1 cellular context compared by ENCODE assay signal in the genomic region with DNA sequence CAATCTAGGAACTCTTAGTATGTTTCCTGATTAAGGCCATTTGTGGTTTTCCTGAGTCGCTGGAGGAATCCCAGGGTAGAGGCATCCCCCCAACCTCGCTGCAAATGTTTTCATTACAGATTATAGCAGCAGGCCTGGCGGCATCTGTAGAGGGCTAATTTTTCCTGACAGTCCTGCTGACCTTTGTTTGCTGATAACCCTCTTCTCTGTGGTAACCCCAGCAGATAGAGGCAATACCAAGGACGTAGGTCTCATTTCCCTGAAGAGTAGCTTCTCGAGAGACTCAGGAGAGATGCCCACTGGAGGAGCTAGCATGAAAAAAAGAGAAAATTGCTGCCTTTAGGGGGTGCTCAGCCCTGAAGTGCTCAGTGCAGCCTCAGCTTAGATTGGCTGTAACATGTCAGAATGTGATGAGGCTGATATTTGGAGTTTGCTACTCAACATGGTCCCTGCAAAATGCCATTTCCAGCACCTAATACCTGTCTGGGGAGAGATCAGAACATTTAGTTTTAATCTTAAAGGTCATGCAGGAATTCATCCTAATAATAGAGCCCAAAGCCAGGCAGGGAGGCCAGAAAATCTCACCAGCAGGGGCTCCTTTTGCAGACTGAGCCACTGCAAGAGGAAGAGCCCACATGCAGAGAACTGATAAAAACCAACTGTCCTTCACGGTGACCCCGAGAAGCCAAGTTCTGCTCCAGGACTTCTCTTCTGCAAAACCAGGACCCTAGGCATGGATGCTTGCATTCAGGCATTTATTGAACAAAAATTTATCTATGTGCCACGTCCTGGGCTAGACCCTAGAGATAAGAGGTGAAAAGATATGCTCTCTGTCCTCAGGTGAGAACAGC.
TF ChIP-seq lines count a peak whose summit lies in the region.

No MANE protein-coding gene starts in this region.

TF ChIP-seq in K562, 482 proteins besides CTCF, POLR2A, EP300 and RAD21 (continued from another document and continues in another):
- TF ChIP-seq, protein P1, sequence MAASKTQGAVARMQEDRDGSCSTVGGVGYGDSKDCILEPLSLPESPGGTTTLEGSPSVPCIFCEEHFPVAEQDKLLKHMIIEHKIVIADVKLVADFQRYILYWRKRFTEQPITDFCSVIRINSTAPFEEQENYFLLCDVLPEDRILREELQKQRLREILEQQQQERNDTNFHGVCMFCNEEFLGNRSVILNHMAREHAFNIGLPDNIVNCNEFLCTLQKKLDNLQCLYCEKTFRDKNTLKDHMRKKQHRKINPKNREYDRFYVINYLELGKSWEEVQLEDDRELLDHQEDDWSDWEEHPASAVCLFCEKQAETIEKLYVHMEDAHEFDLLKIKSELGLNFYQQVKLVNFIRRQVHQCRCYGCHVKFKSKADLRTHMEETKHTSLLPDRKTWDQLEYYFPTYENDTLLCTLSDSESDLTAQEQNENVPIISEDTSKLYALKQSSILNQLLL (CRISPR knock-in tag; IDR thresholded peaks at IDR 0.05; ENCODE audit: borderline replicate concordance) = no peak
- TF ChIP-seq SPI1 (IDR thresholded peaks at IDR 0.05; ENCODE audit: borderline replicate concordance, low read depth, low read length) (peak; percentile 81), ZKSCAN3 (CRISPR knock-in tag; IDR thresholded peaks at IDR 0.05) (no peak), ZNF124 (CRISPR knock-in tag; IDR thresholded peaks at IDR 0.05) (no peak), BACH1 (tag; IDR thresholded peaks at IDR 0.05) (no peak), BCL6 (CRISPR knock-in tag; IDR thresholded peaks at IDR 0.05) (no peak), HMG20A (CRISPR knock-in tag; conservative IDR thresholded peaks at IDR 0.05) (no peak), PCBP2 (IDR thresholded peaks at IDR 0.05; ENCODE audit: low read depth, low read length, poor library complexity, severe bottlenecking) (no peak), TARDBP (IDR thresholded peaks at IDR 0.05) (no peak), ZNF263 (CRISPR knock-in tag; IDR thresholded peaks at IDR 0.05; ENCODE audit: borderline replicate concordance) (no peak), FOXA1 (IDR thresholded peaks at IDR 0.05; ENCODE audit: borderline replicate concordance) (no peak), NR2C2 (CRISPR knock-in tag; IDR thresholded peaks at IDR 0.05) (no peak), NR2C2 (tag; IDR thresholded peaks at IDR 0.05) (peak; percentile 54; the same call in 1 of the 2 replicates), ZNF408 (CRISPR knock-in tag; IDR thresholded peaks at IDR 0.05; ENCODE audit: low read depth) (no peak), MAZ (CRISPR knock-in tag; conservative IDR thresholded peaks at IDR 0.05 in 1 of 2, IDR thresholded peaks at IDR 0.05 in 1 of 2) (peak in 1 of 2 experiments; percentile 20; a peak in 1 of 4 replicates), ZNF3 (CRISPR knock-in tag; IDR thresholded peaks at IDR 0.05) (no peak), NFATC3 (IDR thresholded peaks at IDR 0.05) (no peak), ZFP36 (IDR thresholded peaks at IDR 0.05; ENCODE audit: low read depth, low read length, partially characterized antibody) (no peak), ILK (tag; IDR thresholded peaks at IDR 0.05; ENCODE audit: borderline replicate concordance, low read depth) (no peak), SNRNP70 (optimal IDR thresholded peaks at IDR 0.05; ENCODE audit: low read depth, low read length) (no peak), DPF2 (IDR thresholded peaks at IDR 0.05) (peak; percentile 86), ARID1B (IDR thresholded peaks at IDR 0.05) (peak; percentile 87), JUN (IDR thresholded peaks at IDR 0.05; ENCODE audit: borderline replicate concordance, low read depth, low read length) (no peak), JUN (CRISPR knock-in tag; IDR thresholded peaks at IDR 0.05; ENCODE audit: borderline replicate concordance) (no peak), NFE2L1 (tag; IDR thresholded peaks at IDR 0.05; ENCODE audit: borderline replicate concordance, low read depth) (no peak), SNIP1 (IDR thresholded peaks at IDR 0.05; ENCODE audit: low read depth) (no peak), DDX20 (tag; IDR thresholded peaks at IDR 0.05; ENCODE audit: low read depth) (no peak), MCM5 (IDR thresholded peaks at IDR 0.05; ENCODE audit: low read depth) (no peak), RBM17 (IDR thresholded peaks at IDR 0.05; ENCODE audit: borderline replicate concordance, low read depth, low read length) (no peak), CREBBP (IDR thresholded peaks at IDR 0.05; ENCODE audit: low read depth, low read length) (no peak), ZC3H11A (IDR thresholded peaks at IDR 0.05; ENCODE audit: low read depth, low read length) (no peak), SREBF1 (IDR thresholded peaks at IDR 0.05; ENCODE audit: borderline replicate concordance, low read depth, low read length) (no peak), IRF2 (CRISPR knock-in tag; IDR thresholded peaks at IDR 0.05) (no peak)
- TF ChIP-seq, protein P2, sequence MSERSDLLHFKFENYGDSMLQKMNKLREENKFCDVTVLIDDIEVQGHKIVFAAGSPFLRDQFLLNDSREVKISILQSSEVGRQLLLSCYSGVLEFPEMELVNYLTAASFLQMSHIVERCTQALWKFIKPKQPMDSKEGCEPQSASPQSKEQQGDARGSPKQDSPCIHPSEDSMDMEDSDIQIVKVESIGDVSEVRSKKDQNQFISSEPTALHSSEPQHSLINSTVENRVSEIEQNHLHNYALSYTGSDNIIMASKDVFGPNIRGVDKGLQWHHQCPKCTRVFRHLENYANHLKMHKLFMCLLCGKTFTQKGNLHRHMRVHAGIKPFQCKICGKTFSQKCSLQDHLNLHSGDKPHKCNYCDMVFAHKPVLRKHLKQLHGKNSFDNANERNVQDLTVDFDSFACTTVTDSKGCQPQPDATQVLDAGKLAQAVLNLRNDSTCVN (CRISPR knock-in tag; IDR thresholded peaks at IDR 0.05) = no peak
- TF ChIP-seq, protein P3, sequence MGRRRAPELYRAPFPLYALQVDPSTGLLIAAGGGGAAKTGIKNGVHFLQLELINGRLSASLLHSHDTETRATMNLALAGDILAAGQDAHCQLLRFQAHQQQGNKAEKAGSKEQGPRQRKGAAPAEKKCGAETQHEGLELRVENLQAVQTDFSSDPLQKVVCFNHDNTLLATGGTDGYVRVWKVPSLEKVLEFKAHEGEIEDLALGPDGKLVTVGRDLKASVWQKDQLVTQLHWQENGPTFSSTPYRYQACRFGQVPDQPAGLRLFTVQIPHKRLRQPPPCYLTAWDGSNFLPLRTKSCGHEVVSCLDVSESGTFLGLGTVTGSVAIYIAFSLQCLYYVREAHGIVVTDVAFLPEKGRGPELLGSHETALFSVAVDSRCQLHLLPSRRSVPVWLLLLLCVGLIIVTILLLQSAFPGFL (CRISPR knock-in tag; IDR thresholded peaks at IDR 0.05) = no peak
- TF ChIP-seq, protein P4, sequence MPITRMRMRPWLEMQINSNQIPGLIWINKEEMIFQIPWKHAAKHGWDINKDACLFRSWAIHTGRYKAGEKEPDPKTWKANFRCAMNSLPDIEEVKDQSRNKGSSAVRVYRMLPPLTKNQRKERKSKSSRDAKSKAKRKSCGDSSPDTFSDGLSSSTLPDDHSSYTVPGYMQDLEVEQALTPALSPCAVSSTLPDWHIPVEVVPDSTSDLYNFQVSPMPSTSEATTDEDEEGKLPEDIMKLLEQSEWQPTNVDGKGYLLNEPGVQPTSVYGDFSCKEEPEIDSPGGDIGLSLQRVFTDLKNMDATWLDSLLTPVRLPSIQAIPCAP (CRISPR knock-in tag; IDR thresholded peaks at IDR 0.05; ENCODE audit: borderline replicate concordance) = no peak
- TF ChIP-seq, protein P5, sequence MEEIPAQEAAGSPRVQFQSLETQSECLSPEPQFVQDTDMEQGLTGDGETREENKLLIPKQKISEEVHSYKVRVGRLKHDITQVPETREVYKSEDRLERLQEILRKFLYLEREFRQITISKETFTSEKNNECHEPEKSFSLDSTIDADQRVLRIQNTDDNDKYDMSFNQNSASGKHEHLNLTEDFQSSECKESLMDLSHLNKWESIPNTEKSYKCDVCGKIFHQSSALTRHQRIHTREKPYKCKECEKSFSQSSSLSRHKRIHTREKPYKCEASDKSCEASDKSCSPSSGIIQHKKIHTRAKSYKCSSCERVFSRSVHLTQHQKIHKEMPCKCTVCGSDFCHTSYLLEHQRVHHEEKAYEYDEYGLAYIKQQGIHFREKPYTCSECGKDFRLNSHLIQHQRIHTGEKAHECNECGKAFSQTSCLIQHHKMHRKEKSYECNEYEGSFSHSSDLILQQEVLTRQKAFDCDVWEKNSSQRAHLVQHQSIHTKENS (CRISPR knock-in tag; IDR thresholded peaks at IDR 0.05) = no peak
- TF ChIP-seq, protein P6, sequence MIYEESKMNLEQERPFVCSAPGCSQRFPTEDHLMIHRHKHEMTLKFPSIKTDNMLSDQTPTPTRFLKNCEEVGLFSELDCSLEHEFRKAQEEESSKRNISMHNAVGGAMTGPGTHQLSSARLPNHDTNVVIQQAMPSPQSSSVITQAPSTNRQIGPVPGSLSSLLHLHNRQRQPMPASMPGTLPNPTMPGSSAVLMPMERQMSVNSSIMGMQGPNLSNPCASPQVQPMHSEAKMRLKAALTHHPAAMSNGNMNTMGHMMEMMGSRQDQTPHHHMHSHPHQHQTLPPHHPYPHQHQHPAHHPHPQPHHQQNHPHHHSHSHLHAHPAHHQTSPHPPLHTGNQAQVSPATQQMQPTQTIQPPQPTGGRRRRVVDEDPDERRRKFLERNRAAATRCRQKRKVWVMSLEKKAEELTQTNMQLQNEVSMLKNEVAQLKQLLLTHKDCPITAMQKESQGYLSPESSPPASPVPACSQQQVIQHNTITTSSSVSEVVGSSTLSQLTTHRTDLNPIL (CRISPR knock-in tag; IDR thresholded peaks at IDR 0.05) = no peak
- TF ChIP-seq, protein P7, sequence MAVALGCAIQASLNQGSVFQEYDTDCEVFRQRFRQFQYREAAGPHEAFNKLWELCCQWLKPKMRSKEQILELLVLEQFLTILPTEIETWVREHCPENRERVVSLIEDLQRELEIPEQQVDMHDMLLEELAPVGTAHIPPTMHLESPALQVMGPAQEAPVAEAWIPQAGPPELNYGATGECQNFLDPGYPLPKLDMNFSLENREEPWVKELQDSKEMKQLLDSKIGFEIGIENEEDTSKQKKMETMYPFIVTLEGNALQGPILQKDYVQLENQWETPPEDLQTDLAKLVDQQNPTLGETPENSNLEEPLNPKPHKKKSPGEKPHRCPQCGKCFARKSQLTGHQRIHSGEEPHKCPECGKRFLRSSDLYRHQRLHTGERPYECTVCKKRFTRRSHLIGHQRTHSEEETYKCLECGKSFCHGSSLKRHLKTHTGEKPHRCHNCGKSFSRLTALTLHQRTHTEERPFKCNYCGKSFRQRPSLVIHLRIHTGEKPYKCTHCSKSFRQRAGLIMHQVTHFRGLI (CRISPR knock-in tag; IDR thresholded peaks at IDR 0.05) = no peak
- TF ChIP-seq, protein P8, sequence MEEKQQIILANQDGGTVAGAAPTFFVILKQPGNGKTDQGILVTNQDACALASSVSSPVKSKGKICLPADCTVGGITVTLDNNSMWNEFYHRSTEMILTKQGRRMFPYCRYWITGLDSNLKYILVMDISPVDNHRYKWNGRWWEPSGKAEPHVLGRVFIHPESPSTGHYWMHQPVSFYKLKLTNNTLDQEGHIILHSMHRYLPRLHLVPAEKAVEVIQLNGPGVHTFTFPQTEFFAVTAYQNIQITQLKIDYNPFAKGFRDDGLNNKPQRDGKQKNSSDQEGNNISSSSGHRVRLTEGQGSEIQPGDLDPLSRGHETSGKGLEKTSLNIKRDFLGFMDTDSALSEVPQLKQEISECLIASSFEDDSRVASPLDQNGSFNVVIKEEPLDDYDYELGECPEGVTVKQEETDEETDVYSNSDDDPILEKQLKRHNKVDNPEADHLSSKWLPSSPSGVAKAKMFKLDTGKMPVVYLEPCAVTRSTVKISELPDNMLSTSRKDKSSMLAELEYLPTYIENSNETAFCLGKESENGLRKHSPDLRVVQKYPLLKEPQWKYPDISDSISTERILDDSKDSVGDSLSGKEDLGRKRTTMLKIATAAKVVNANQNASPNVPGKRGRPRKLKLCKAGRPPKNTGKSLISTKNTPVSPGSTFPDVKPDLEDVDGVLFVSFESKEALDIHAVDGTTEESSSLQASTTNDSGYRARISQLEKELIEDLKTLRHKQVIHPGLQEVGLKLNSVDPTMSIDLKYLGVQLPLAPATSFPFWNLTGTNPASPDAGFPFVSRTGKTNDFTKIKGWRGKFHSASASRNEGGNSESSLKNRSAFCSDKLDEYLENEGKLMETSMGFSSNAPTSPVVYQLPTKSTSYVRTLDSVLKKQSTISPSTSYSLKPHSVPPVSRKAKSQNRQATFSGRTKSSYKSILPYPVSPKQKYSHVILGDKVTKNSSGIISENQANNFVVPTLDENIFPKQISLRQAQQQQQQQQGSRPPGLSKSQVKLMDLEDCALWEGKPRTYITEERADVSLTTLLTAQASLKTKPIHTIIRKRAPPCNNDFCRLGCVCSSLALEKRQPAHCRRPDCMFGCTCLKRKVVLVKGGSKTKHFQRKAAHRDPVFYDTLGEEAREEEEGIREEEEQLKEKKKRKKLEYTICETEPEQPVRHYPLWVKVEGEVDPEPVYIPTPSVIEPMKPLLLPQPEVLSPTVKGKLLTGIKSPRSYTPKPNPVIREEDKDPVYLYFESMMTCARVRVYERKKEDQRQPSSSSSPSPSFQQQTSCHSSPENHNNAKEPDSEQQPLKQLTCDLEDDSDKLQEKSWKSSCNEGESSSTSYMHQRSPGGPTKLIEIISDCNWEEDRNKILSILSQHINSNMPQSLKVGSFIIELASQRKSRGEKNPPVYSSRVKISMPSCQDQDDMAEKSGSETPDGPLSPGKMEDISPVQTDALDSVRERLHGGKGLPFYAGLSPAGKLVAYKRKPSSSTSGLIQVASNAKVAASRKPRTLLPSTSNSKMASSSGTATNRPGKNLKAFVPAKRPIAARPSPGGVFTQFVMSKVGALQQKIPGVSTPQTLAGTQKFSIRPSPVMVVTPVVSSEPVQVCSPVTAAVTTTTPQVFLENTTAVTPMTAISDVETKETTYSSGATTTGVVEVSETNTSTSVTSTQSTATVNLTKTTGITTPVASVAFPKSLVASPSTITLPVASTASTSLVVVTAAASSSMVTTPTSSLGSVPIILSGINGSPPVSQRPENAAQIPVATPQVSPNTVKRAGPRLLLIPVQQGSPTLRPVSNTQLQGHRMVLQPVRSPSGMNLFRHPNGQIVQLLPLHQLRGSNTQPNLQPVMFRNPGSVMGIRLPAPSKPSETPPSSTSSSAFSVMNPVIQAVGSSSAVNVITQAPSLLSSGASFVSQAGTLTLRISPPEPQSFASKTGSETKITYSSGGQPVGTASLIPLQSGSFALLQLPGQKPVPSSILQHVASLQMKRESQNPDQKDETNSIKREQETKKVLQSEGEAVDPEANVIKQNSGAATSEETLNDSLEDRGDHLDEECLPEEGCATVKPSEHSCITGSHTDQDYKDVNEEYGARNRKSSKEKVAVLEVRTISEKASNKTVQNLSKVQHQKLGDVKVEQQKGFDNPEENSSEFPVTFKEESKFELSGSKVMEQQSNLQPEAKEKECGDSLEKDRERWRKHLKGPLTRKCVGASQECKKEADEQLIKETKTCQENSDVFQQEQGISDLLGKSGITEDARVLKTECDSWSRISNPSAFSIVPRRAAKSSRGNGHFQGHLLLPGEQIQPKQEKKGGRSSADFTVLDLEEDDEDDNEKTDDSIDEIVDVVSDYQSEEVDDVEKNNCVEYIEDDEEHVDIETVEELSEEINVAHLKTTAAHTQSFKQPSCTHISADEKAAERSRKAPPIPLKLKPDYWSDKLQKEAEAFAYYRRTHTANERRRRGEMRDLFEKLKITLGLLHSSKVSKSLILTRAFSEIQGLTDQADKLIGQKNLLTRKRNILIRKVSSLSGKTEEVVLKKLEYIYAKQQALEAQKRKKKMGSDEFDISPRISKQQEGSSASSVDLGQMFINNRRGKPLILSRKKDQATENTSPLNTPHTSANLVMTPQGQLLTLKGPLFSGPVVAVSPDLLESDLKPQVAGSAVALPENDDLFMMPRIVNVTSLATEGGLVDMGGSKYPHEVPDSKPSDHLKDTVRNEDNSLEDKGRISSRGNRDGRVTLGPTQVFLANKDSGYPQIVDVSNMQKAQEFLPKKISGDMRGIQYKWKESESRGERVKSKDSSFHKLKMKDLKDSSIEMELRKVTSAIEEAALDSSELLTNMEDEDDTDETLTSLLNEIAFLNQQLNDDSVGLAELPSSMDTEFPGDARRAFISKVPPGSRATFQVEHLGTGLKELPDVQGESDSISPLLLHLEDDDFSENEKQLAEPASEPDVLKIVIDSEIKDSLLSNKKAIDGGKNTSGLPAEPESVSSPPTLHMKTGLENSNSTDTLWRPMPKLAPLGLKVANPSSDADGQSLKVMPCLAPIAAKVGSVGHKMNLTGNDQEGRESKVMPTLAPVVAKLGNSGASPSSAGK (IDR thresholded peaks at IDR 0.05) = peak; percentile 54; the same call in 1 of the 2 replicates
